8 cellular contexts compared by ENCODE assay signal in genomic region chr12:1796515-1797010, GRCh38. TPM values are rescaled to one million over a fixed set of nuclear protein-coding genes. Genes with fewer than 3 reads are reported as not detected.
DNase-seq lines count a peak whose midpoint lies in the region; ATAC-seq and TF ChIP-seq lines count a peak whose summit lies in the region.

No MANE protein-coding gene starts in this region.

- no peaks in the 10 kb centered on the region for H3K9me3 Mint-ChIP-seq in activated T-cell treated with anti-CD3 and anti-CD28 coated beads, Interleukin-2, amount 50 U/mL, for 72 hours

- H3K4me1 ChIP-seq in BLaER1 (peaks cover 98% of the 10 kb centered on the region), foreskin keratinocyte (no peaks in the 10 kb centered on the region)

- DNase-seq in HL-60 (ENCODE audit: low read depth in 1 of 2, low spot score in 1 of 2), result peak in 1 of 2 experiments; percentile 72
- peak; percentile 53 to 64 for DNase-seq in activated T-cell treated with anti-CD3 and anti-CD28 coated beads, Interleukin-2, amount 50 U/mL, for 72 hours
- no peak for DNase-seq in foreskin keratinocyte
- no peak for DNase-seq in skeletal muscle cell (ENCODE audit: low read depth)
- no peak for DNase-seq in amygdala (lab: John Stamatoyannopoulos, UW)
- DNase-seq in KG1 (lab: John Stamatoyannopoulos, UW), result no peak

- H3K36me3 ChIP-seq in BLaER1, result peaks cover 43% of the 10 kb centered on the region

- peaks cover 3% of the 10 kb centered on the region for H4K20me1 ChIP-seq in BLaER1

- H3K27ac Mint-ChIP-seq in activated T-cell treated with anti-CD3 and anti-CD28 coated beads, Interleukin-2, amount 50 U/mL, for 72 hours, result no peak overlapping the region

- H3K4me3 ChIP-seq in BLaER1, result peak overlapping the region; percentile 71
- peak overlapping the region; percentile 49 for H3K4me3 ChIP-seq in HL-60 (replicated peaks; ENCODE audit: insufficient read depth, low read length)
- peak overlapping the region; percentile 47 for H3K4me3 ChIP-seq in skeletal muscle cell (ENCODE audit: low read depth, low read length)

- TF ChIP-seq CTCF in HL-60 (IDR thresholded peaks at IDR 0.05; ENCODE audit: insufficient read depth, low read length) (no peak), foreskin keratinocyte (conservative IDR thresholded peaks at IDR 0.05) (no peak)

- peaks cover 0 to 2% of the 10 kb centered on the region in 2 donors for H3K36me3 Mint-ChIP-seq in activated T-cell treated with anti-CD3 and anti-CD28 coated beads, Interleukin-2, amount 50 U/mL, for 72 hours (ENCODE audit: insufficient read depth in 2 of 2)

- H3K4me2 ChIP-seq in BLaER1, result peak overlapping the region; percentile 99

- H3K4me3 Mint-ChIP-seq in activated T-cell treated with anti-CD3 and anti-CD28 coated beads, Interleukin-2, amount 50 U/mL, for 72 hours, result peak overlapping the region; percentile 88 to 93

- peak overlapping the region; percentile 88 for H3K9ac ChIP-seq in BLaER1

- H3K27me3 Mint-ChIP-seq in activated T-cell treated with anti-CD3 and anti-CD28 coated beads, Interleukin-2, amount 50 U/mL, for 72 hours (ENCODE audit: low read depth), result no peaks in the 10 kb centered on the region

- H3K27ac ChIP-seq in BLaER1, result peak overlapping the region; percentile 97
- peak overlapping the region; percentile 96 for H3K27ac ChIP-seq in HL-60 (replicated peaks)
- H3K27ac ChIP-seq in foreskin keratinocyte, result no peak overlapping the region

- peak; percentile 26 for ATAC-seq in GM19438 (IDR thresholded peaks at IDR 0.05; ENCODE audit: low read depth, unreplicated experiment)
- peak; percentile 41 to 54 for ATAC-seq in activated T-cell treated with anti-CD3 and anti-CD28 coated beads, Interleukin-2, amount 50 U/mL, for 72 hours (replicated peaks in 1 of 2)
- ATAC-seq in foreskin keratinocyte, result peak; percentile 21

- H3K4me1 Mint-ChIP-seq in activated T-cell treated with anti-CD3 and anti-CD28 coated beads, Interleukin-2, amount 50 U/mL, for 72 hours (ENCODE audit: low read depth), result peaks cover 10% of the 10 kb centered on the region

- H3K9me3 ChIP-seq in BLaER1, result no peaks in the 10 kb centered on the region

- H3K27me3 ChIP-seq in BLaER1 (no peaks in the 10 kb centered on the region), HL-60 (ENCODE audit: insufficient read depth, poor library complexity, severe bottlenecking) (no peaks in the 10 kb centered on the region), foreskin keratinocyte (no peaks in the 10 kb centered on the region)

RNA-seq across cellular contexts. Expression of gene LRTM2, which starts 23.8 kb away (rescaled TPM):
- under 1 TPM in 1 of 2 donors, not detected in 1; 0.14 TPM for total RNA-seq in activated T-cell treated with anti-CD3 and anti-CD28 coated beads, Interleukin-2, amount 50 U/mL, for 72 hours
- total RNA-seq in foreskin keratinocyte, result not detected in 2 replicates
- polyA plus RNA-seq in foreskin keratinocyte, result not detected in 2 replicates

Comparison
In these comparisons a context has a peak if more than half of its experiments do, and no peak if none do; other contexts are left out.
1. DNase-seq: peak in activated T-cell treated with anti-CD3 and anti-CD28 coated beads, Interleukin-2, amount 50 U/mL, for 72 hours (2 of 2); none in foreskin keratinocyte (0 of 2), skeletal muscle cell (single experiment), amygdala (0 of 56) and KG1 (single experiment).
2. Peak in every context shown above with its lines, with median percentiles within 50 percentile points of each other: H3K4me3 ChIP-seq and ATAC-seq.